ENCODE assay signal across 8 cellular contexts in genomic region chr4:26992657-26993361, GRCh38.
DNase-seq lines count a peak whose midpoint lies in the region; ATAC-seq and TF ChIP-seq lines count a peak whose summit lies in the region.

No MANE protein-coding gene starts in this region.

- POLR2A ChIA-PET in OCI-LY7 (lab: Charles Lee) = interaction anchor here (0.8 to 6.4 kb wide), 17 partner anchors 7 to 1127 kb away, joined by 3 to 112 read pairs (median 5); partner anchors contain the start of gene STIM2
- POLR2A ChIA-PET in PC-3 (lab: Charles Lee; ENCODE audit: unreplicated experiment) = interaction anchor here (0.6 kb wide), 1 partner anchor 133 kb away, joined by 4 read pairs; no protein-coding TSS in a partner anchor

- no peaks in the 10 kb centered on the region for H3F3A ChIP-seq in PC-3 (ENCODE audit: low read length, unreplicated experiment)

- H4K20me1 ChIP-seq in OCI-LY7 (ENCODE audit: insufficient read depth, low read length) (no peaks in the 10 kb centered on the region), PC-3 (ENCODE audit: low read length) (no peaks in the 10 kb centered on the region)

- peaks cover 82% of the 10 kb centered on the region for H3K79me2 ChIP-seq in OCI-LY7 (ENCODE audit: insufficient read depth, low read depth, low read length)
- no peaks in the 10 kb centered on the region for H3K79me2 ChIP-seq in PC-3 (ENCODE audit: low read length)

- intact Hi-C loops in Right ventricle myocardium inferior (cut with DNase I) = loop anchor here (5.0 kb wide), 1 partner anchor 131 kb away; the partner anchor contains the start of gene STIM2
- intact Hi-C loops in OCI-LY7 (cut with micrococcal nuclease; ENCODE audit: unreplicated experiment) = loop anchor here (1.0 to 5.0 kb wide), 4 partner anchors 8 to 1126 kb away; no protein-coding TSS in a partner anchor
- intact Hi-C loops in PC-3 (cut with micrococcal nuclease) = no loop called here

- no peaks in the 10 kb centered on the region for H3K27me3 ChIP-seq in right atrium auricular region
- no peaks in the 10 kb centered on the region for H3K27me3 ChIP-seq in PC-3 (ENCODE audit: low read length)

- H3K9ac ChIP-seq in PC-3 (ENCODE audit: low read length) = no peak overlapping the region

- H3K27ac ChIP-seq in right atrium auricular region (peak overlapping the region in 1 of 2 donors; percentile 15), OCI-LY7 (ENCODE audit: low read depth, low read length, poor library complexity, severe bottlenecking) (peak overlapping the region; percentile 89), PC-3 (ENCODE audit: low read length) (no peak overlapping the region)

- H3K9me2 ChIP-seq in OCI-LY7 (ENCODE audit: insufficient read depth, low read length) (no peaks in the 10 kb centered on the region), PC-3 (replicated peaks; ENCODE audit: low read length) (no peaks in the 10 kb centered on the region)

- ATAC-seq in Right ventricle myocardium inferior (peak; percentile 92), HG02798 (IDR thresholded peaks at IDR 0.05; ENCODE audit: poor library complexity, unreplicated experiment) (peak; percentile 96), PC-3 (no peak)

- H3K4me1 ChIP-seq in right atrium auricular region (peaks cover 0 to 32% of the 10 kb centered on the region in 2 donors), OCI-LY7 (ENCODE audit: insufficient read depth, low read length, poor library complexity, severe bottlenecking) (peaks cover 59% of the 10 kb centered on the region), PC-3 (ENCODE audit: insufficient read depth, low read length) (no peaks in the 10 kb centered on the region)

- H3K9me3 ChIP-seq in right atrium auricular region (no peaks in the 10 kb centered on the region), OCI-LY7 (ENCODE audit: low read length) (peaks cover 21% of the 10 kb centered on the region; the same call in 1 of the 2 replicates), PC-3 (ENCODE audit: low read length) (no peaks in the 10 kb centered on the region)

- H3K36me3 ChIP-seq in right atrium auricular region (no peaks in the 10 kb centered on the region), OCI-LY7 (ENCODE audit: insufficient read depth, low read length) (peaks cover 67% of the 10 kb centered on the region), PC-3 (ENCODE audit: low read depth, low read length) (no peaks in the 10 kb centered on the region)

- H3K4me2 ChIP-seq in OCI-LY7 (ENCODE audit: low read length) (peak overlapping the region; percentile 71), PC-3 (ENCODE audit: low read length) (no peak overlapping the region)

- BruUV-seq in OCI-LY7 (replicated peaks; lab: Mats Ljungman, UMichigan) (no TSS peak), PC-3 (replicated peaks; lab: Mats Ljungman, UMichigan) (no TSS peak)

- H2AFZ ChIP-seq in OCI-LY7 (ENCODE audit: low read length) = no peak overlapping the region
- no peak overlapping the region for H2AFZ ChIP-seq in PC-3 (ENCODE audit: low read length)

- CTCF ChIA-PET in OCI-LY7 (lab: Charles Lee; ENCODE audit: unreplicated experiment) = interaction anchor here (0.6 to 1.5 kb wide), 2 partner anchors 11 to 14 kb away, joined by 3 read pairs; no protein-coding TSS in a partner anchor
- CTCF ChIA-PET in PC-3 (lab: Charles Lee) = no interaction called here

- H3K4me3 ChIP-seq in right atrium auricular region (no peak overlapping the region), OCI-LY7 (ENCODE audit: low read depth, low read length, poor library complexity, severe bottlenecking) (peak overlapping the region; percentile 49), fibroblast of mammary gland (ENCODE audit: control insufficient read depth, low read depth, low read length) (no peak overlapping the region), PC-3 (ENCODE audit: low read length) (no peak overlapping the region)

- TF ChIP-seq CTCF in right atrium auricular region (IDR thresholded peaks at IDR 0.05) = no peak
- no peak for TF ChIP-seq CTCF in OCI-LY7 (conservative IDR thresholded peaks at IDR 0.05; ENCODE audit: low read length)
- TF ChIP-seq CTCF in fibroblast of mammary gland (conservative IDR thresholded peaks at IDR 0.05; ENCODE audit: control insufficient read depth, insufficient read depth, low read depth, low read length) = no peak
- TF ChIP-seq CTCF in PC-3 (conservative IDR thresholded peaks at IDR 0.05; ENCODE audit: low read depth, low read length) = no peak

- DNase-seq in Right ventricle myocardium inferior (ENCODE audit: missing footprints) (no peak), right atrium auricular region (ENCODE audit: low spot score) (no peak), OCI-LY7 (ENCODE audit: low spot score) (peak; percentile 89), fibroblast of mammary gland (ENCODE audit: low read depth) (peak; percentile 70), SK-N-DZ (ENCODE audit: low spot score) (no peak), PC-3 (no peak)
- DNase-seq in stimulated activated CD4-positive, alpha-beta T cell treated with anti-CD3 and anti-CD28 coated beads, TNF-alpha, amount 100 ng/mL, for 24 hours (ENCODE audit: low read depth in 3 of 3) = peak in 2 of 3 experiments; percentile 18 to 25

Comparison
In these comparisons a context has a peak if more than half of its experiments do, and no peak if none do; other contexts are left out.
1. DNase-seq: peak in OCI-LY7 (single experiment), fibroblast of mammary gland (single experiment) and stimulated activated CD4-positive, alpha-beta T cell treated with anti-CD3 and anti-CD28 coated beads, TNF-alpha, amount 100 ng/mL, for 24 hours (2 of 3); none in Right ventricle myocardium inferior (single experiment), right atrium auricular region (single experiment), SK-N-DZ (single experiment) and PC-3 (single experiment).